ENCODE assay signal across 7 cellular contexts in the genomic region with DNA sequence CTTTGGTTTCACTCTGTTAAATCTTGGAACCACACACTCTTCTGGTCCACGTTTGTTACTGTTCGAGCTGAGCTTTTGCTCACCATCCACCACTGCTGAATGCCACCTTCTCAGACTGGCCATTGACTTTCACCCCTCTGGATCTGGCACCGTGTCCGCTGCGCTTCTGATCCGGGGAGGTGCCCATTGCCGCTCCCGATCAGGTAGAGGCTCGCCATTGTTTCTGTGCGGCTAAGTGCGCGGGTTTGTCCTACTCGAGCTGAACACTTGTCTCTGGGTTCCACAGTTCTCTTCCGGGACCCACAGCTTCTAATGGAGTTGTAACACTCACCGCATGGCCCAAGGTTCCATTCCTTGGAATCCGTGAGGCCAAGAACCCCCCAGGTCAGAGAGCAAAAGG.
"Had no signal": no experiment of that assay in that cellular context is flagged by ENCODE, and none has a peak within 500 bp of the region (broad histone marks: within the 10 kb centered on the region; RNA-seq: fewer than 3 reads in every experiment).

No MANE protein-coding gene starts in this region.

- H3K27ac ChIP-seq: GM23248 had no signal

- H3K9ac ChIP-seq: GM23248 had no signal

- DNase-seq: GM23248, GOT3, H7, HFFc6, IMR-90 had no signal

- H3K4me3 ChIP-seq: GM23248, HAP-1, K562 had no signal

- H3K27ac Mint-ChIP-seq: HFFc6 had no signal

- H2AFZ ChIP-seq: GM23248 had no signal

- H3K9me3 Mint-ChIP-seq: HFFc6 had no signal

- H3K36me3 ChIP-seq: HAP-1 had no signal

- H3K4me3 Mint-ChIP-seq: HFFc6 had no signal
